8 cellular contexts compared by ENCODE assay signal in the genomic region with DNA sequence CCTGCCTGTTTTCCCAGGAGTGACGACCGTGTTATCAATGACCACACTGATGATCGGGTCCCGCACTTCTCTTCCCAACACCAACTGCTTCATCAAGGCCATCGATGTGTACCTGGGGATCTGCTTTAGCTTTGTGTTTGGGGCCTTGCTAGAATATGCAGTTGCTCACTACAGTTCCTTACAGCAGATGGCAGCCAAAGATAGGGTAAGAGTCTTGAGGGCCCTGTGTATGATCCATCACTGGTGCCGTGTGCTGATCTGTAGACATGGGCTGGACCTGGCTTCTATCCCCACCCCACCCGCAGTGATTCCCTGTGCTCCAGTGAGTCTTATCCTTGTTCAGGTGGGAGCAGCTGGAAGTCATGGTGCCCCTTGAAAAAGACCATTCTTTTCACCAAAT. TPM values are rescaled to one million over a fixed set of nuclear protein-coding genes. Genes with fewer than 3 reads are reported as not detected.
DNase-seq lines count a peak whose midpoint lies in the region; ATAC-seq and TF ChIP-seq lines count a peak whose summit lies in the region.
"Had no signal": no experiment of that assay in that cellular context is flagged by ENCODE, and none has a peak within 500 bp of the region (broad histone marks: within the 10 kb centered on the region; RNA-seq: fewer than 3 reads in every experiment).

No MANE protein-coding gene starts in this region.

- ATAC-seq in GM21737 (IDR thresholded peaks at IDR 0.05; ENCODE audit: unreplicated experiment): no peak
- no peak for ATAC-seq in HG03045 (IDR thresholded peaks at IDR 0.05; ENCODE audit: unreplicated experiment)

- no peaks in the 10 kb centered on the region for H3K4me1 Mint-ChIP-seq in nephron progenitor cell

- no peak overlapping the region for H3K27ac Mint-ChIP-seq in nephron progenitor cell

- H3K4me3 ChIP-seq in GM12864 (ENCODE audit: low read depth, low read length): no peak overlapping the region
- H3K4me3 ChIP-seq: SJCRH30 had no signal

- peak; percentile 22 for TF ChIP-seq CTCF in GM12864 (IDR thresholded peaks at IDR 0.05; ENCODE audit: low read depth, low read length, missing control alignments)
- TF ChIP-seq CTCF in nephron progenitor cell (IDR thresholded peaks at IDR 0.05): peak; percentile 31

- no peak overlapping the region for H3K4me3 Mint-ChIP-seq in nephron progenitor cell

- peak; percentile 7 for DNase-seq in GM12864 (ENCODE audit: low read depth)
- DNase-seq in NCI-H2081 treated with DMSO at 0.1 percent for 48 hours (lab: John Stamatoyannopoulos, UW): peak; percentile 17
- DNase-seq in cerebellum (ENCODE audit: low spot score): peak; percentile 56
- DNase-seq in nephron progenitor cell: no peak
- no peak for DNase-seq in stimulated activated CD4-positive, alpha-beta T cell treated with anti-CD3 and anti-CD28 coated beads, Interleukin-4, amount 100 ng/mL, for 24 hours

- H3K36me3 Mint-ChIP-seq in nephron progenitor cell (ENCODE audit: low read depth): no peaks in the 10 kb centered on the region

- no peaks in the 10 kb centered on the region for H3K9me3 Mint-ChIP-seq in nephron progenitor cell

- peaks cover 16% of the 10 kb centered on the region for H3K27me3 Mint-ChIP-seq in nephron progenitor cell (ENCODE audit: low read depth, poor library complexity)

RNA-seq across cellular contexts. Expression of gene GABRP, which starts 26.0 kb away (rescaled TPM):
- not detected for total RNA-seq in cerebellum
- total RNA-seq: SJCRH30 had no signal

RNA-seq across cellular contexts. Expression of gene RANBP17, which starts 52.3 kb away (rescaled TPM):
- 145 TPM for total RNA-seq in cerebellum

Comparison
In these comparisons a context has a peak if more than half of its experiments do, and no peak if none do; other contexts are left out.
1. DNase-seq: peak in GM12864 (single experiment), NCI-H2081 treated with DMSO at 0.1 percent for 48 hours (single experiment) and cerebellum (single experiment); none in nephron progenitor cell (single experiment) and stimulated activated CD4-positive, alpha-beta T cell treated with anti-CD3 and anti-CD28 coated beads, Interleukin-4, amount 100 ng/mL, for 24 hours (single experiment).